20 cellular contexts compared by ENCODE assay signal in the genomic region with DNA sequence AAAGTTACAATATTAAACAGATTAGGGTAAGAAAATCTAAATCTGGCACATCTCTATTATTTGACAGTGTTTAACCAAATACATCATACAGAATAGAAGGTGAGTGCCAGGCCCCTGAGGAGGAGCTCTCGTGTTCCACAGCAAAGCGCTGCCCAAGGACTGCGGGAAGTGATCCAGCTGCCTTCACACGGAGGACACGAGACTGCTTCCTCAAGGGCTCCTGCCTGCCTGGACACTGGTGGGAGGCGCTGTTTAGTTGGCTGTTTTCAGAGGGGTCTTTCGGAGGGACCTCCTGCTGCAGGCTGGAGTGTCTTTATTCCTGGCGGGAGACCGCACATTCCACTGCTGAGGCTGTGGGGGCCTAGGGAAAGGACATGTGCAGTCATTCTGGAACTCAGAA.
"Had no signal": no experiment of that assay in that cellular context is flagged by ENCODE, and none has a peak within 500 bp of the region (broad histone marks: within the 10 kb centered on the region; RNA-seq: fewer than 3 reads in every experiment).

No MANE protein-coding gene starts in this region.

- H3K4me1 ChIP-seq: adrenal gland, foreskin keratinocyte, left lung, parathyroid adenoma, tibial nerve, uterus had no signal

- DNase-seq: activated CD4-positive, alpha-beta T cell treated with anti-CD3 and anti-CD28 coated beads for 36 hours; activated CD4-positive, alpha-beta T cell treated with anti-CD3 and anti-CD28 coated beads, Interleukin-2, amount 50 U/mL, for 48 hours; activated gamma-delta T cell; adrenal gland; effector CD8-positive, alpha-beta T cell; foreskin keratinocyte; glutamatergic neuron; kidney; left lung; naive thymus-derived CD8-positive, alpha-beta T cell; stimulated activated naive CD8-positive, alpha-beta T cell treated with anti-CD3 and anti-CD28 coated beads, Interleukin-15, Interleukin-2, amounts not matched to agents 100 U/mL and 50 U/mL, for 24 hours; T-cell; uterus had no signal

- H3K27me3 Mint-ChIP-seq: activated CD4-positive, alpha-beta T cell treated with anti-CD3 and anti-CD28 coated beads for 36 hours; memory B cell; naive thymus-derived CD8-positive, alpha-beta T cell; T-cell had no signal

- H3K9ac ChIP-seq: parathyroid adenoma had no signal

- ATAC-seq: activated CD4-positive, alpha-beta T cell treated with anti-CD3 and anti-CD28 coated beads for 36 hours; activated naive CD4-positive, alpha-beta T cell treated with anti-CD3 and anti-CD28 coated beads, Interleukin-2, amount 50 U/mL, for 72 hours; foreskin keratinocyte; left lung; naive thymus-derived CD8-positive, alpha-beta T cell; stimulated activated naive CD8-positive, alpha-beta T cell treated with anti-CD3 and anti-CD28 coated beads, Interleukin-15, Interleukin-2, amounts not matched to agents 100 U/mL and 50 U/mL, for 24 hours; T-cell; WTC11 had no signal

- H3K36me3 ChIP-seq: uterus had no signal

- H3K27ac ChIP-seq: adrenal gland, foreskin keratinocyte, left lung, parathyroid adenoma, tibial nerve, uterus had no signal

- H3K9me3 Mint-ChIP-seq: activated naive CD4-positive, alpha-beta T cell treated with anti-CD3 and anti-CD28 coated beads, Interleukin-2, amount 50 U/mL, for 72 hours; memory B cell; naive thymus-derived CD8-positive, alpha-beta T cell; T-cell; WTC11 had no signal

- H2AFZ ChIP-seq: parathyroid adenoma had no signal

- H3K4me3 ChIP-seq: adrenal gland, left lung, tibial nerve, uterus had no signal

- H3K27ac Mint-ChIP-seq: activated CD4-positive, alpha-beta T cell treated with anti-CD3 and anti-CD28 coated beads for 36 hours; WTC11 had no signal

- FAIRE-seq: astrocyte, bronchial epithelial cell, kidney had no signal

- H3K9me3 ChIP-seq: adrenal gland, left lung, tibial nerve, uterus had no signal

- H3K4me3 Mint-ChIP-seq: activated CD4-positive, alpha-beta T cell treated with anti-CD3 and anti-CD28 coated beads for 36 hours; memory B cell; naive thymus-derived CD8-positive, alpha-beta T cell; T-cell; WTC11 had no signal

- H3K27me3 ChIP-seq: adrenal gland, foreskin keratinocyte, left lung, tibial nerve, uterus had no signal

- H3K79me2 ChIP-seq: parathyroid adenoma had no signal

- H3K4me1 Mint-ChIP-seq: T-cell, WTC11 had no signal
